In the genomic region with DNA sequence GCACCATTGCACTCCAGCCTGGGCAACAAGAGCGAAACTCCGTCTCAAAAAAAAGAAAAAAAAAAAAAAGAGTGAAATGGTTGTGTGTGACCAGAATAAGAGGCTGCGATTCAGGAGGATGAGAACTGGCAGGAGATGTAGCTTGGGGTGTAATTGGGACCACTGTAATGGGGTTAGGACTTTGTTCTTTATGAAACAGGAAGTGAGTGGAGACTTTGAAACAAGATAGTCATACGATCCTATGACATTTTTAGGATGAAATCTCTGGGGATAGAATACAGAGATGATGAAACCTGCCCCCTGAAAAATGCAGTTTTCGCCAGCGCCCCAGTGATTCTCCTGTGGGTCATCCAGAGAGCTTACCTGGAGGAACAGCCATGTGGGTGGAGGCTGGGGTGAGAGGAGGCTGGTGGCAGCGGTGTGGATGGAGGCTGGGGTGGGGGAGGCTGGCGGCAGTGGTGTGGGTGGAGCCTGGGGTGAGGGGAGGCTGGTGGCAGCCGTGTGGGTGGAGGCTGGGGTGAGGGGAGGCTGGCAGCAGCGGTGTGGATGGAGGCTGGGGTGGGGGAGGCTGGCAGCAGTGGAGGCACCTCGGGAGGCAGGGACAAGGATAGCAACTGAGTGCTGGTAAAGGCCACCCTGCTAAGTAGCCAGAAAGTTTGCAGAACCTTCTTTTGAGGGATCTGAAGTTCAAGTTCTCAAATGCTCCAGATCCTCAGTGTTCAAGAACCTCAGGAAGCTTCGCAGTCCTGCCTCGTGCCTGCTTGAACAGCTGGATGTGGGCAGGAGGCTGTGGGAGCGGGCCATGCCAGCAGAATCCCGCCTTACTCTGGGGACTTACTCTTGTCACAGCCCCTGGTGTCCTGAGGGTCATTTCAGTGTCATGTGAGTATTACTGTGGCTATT, we compare ENCODE assay signal across 16 cellular contexts. TPM values are rescaled to one million over a fixed set of nuclear protein-coding genes. Genes with fewer than 3 reads are reported as not detected.
DNase-seq lines count a peak whose midpoint lies in the region; ATAC-seq and TF ChIP-seq lines count a peak whose summit lies in the region.
"Had no signal": no experiment of that assay in that cellular context is flagged by ENCODE, and none has a peak within 500 bp of the region (broad histone marks: within the 10 kb centered on the region; RNA-seq: fewer than 3 reads in every experiment).

No MANE protein-coding gene starts in this region.

- peaks cover 98% of the 10 kb centered on the region for H3K79me2 ChIP-seq in KMS-11 (ENCODE audit: insufficient read depth, low read depth)

- no peak overlapping the region for H3K4me2 ChIP-seq in KMS-11

- TF ChIP-seq CTCF in KMS-11 (conservative IDR thresholded peaks at IDR 0.05; ENCODE audit: low read depth, low read length) (no peak), choroid plexus epithelial cell (conservative IDR thresholded peaks at IDR 0.05; ENCODE audit: low read depth, low read length) (no peak), psoas muscle (IDR thresholded peaks at IDR 0.05) (no peak)

- H4K20me1 ChIP-seq in KMS-11 (ENCODE audit: insufficient read depth): peaks cover 21% of the 10 kb centered on the region; the same call in 1 of the 2 replicates

- peak in 3 of 4 donors; percentile 40 to 62 (median 40) for ATAC-seq in psoas muscle
- no peak for ATAC-seq in GM18909 (IDR thresholded peaks at IDR 0.05; ENCODE audit: poor library complexity, unreplicated experiment)

- no peak overlapping the region for H3K9ac ChIP-seq in KMS-11

- H2AFZ ChIP-seq in KMS-11 (ENCODE audit: low read depth): no peak overlapping the region

- H3K36me3 ChIP-seq in KMS-11 (ENCODE audit: insufficient read depth): no peaks in the 10 kb centered on the region
- H3K36me3 ChIP-seq in psoas muscle (ENCODE audit: insufficient read depth in 1 of 2, low read depth in 1 of 2): no peaks in the 10 kb centered on the region

- intact Hi-C loops in psoas muscle (cut with DNase I): no loop called here

- peak overlapping the region; percentile 14; the same call in 1 of the 2 replicates for H3K27ac ChIP-seq in KMS-11
- no peak overlapping the region for H3K27ac ChIP-seq in psoas muscle

- no peaks in the 10 kb centered on the region for H3K27me3 ChIP-seq in KMS-11 (ENCODE audit: insufficient read depth, low read depth)
- H3K27me3 ChIP-seq in psoas muscle (ENCODE audit: insufficient read depth in 3 of 3, low read length in 2 of 3): no peaks in the 10 kb centered on the region

- peaks cover 55% of the 10 kb centered on the region for H3K4me1 ChIP-seq in KMS-11 (ENCODE audit: low read depth, poor library complexity, severe bottlenecking)
- no peaks in the 10 kb centered on the region for H3K4me1 ChIP-seq in psoas muscle

- DNase-seq in NCI-H146 (lab: John Stamatoyannopoulos, UW): peak; percentile 23
- DNase-seq in NCI-H146 treated with DMSO at 0.1 percent for 48 hours (lab: John Stamatoyannopoulos, UW; ENCODE audit: unreplicated experiment): no peak
- peak; percentile 27 for DNase-seq in choroid plexus epithelial cell (ENCODE audit: low read depth)
- no peak for DNase-seq in psoas muscle
- no peak for DNase-seq in NCI-H1930 (lab: John Stamatoyannopoulos, UW)
- DNase-seq in GM03348 (ENCODE audit: low spot score): no peak
- DNase-seq: activated naive CD4-positive, alpha-beta T cell treated with anti-CD3 and anti-CD28 coated beads for 36 hours; cerebellar nuclear complex; left cardiac atrium; naive B cell; NCI-H1105 treated with DMSO at 0.1 percent for 48 hours; RPMI8226; T1000 had no signal

- WGBS in psoas muscle, 3 donors: 75 to 84% (median 80%) methylated on average over 15 of the region's 15 CpGs

- H3K4me3 ChIP-seq in KMS-11 (IDR thresholded peaks at IDR 0.05; ENCODE audit: insufficient read depth, low read depth, low read length) (no peak overlapping the region), choroid plexus epithelial cell (ENCODE audit: low read depth, low read length) (no peak overlapping the region), psoas muscle (no peak overlapping the region)

- H3K9me3 ChIP-seq in psoas muscle: no peaks in the 10 kb centered on the region

RNA-seq across cellular contexts. Expression of a gene that starts 20.2 kb away (rescaled TPM):
- total RNA-seq in psoas muscle: 1 to 10 TPM; 4.5 to 7.9 (median 5.0) TPM
- 10 to 100 TPM in 1 of 3 donors, 1 to 10 TPM in 2; 2.9 to 13.8 (median 5.3) TPM for polyA plus RNA-seq in psoas muscle

RNA-seq across cellular contexts. Expression of a gene that starts 54.8 kb away (rescaled TPM):
- total RNA-seq in psoas muscle: 1 to 10 TPM in 3 of 4 donors, under 1 TPM in 1; 0.46 to 4.8 (median 1.6) TPM
- under 1 TPM; 0.43 to 0.80 (median 0.49) TPM for polyA plus RNA-seq in psoas muscle
- total RNA-seq: activated CD8-positive, alpha-beta memory T cell treated with anti-CD3 and anti-CD28 coated beads for 36 hours; activated naive CD4-positive, alpha-beta T cell treated with anti-CD3 and anti-CD28 coated beads for 36 hours had no signal

Comparison
In these comparisons a context has a peak if more than half of its experiments do, and no peak if none do; other contexts are left out.
1. DNase-seq: peak in NCI-H146 (single experiment) and choroid plexus epithelial cell (single experiment); none in NCI-H146 treated with DMSO at 0.1 percent for 48 hours (single experiment), psoas muscle (0 of 2), NCI-H1930 (0 of 2) and GM03348 (single experiment).